8 cellular contexts compared by ENCODE assay signal in genomic region chr4:150297861-150298474, GRCh38.
A peak's percentile ranks its signal among the peaks of the same experiment; 100 is the strongest.
DNase-seq lines count a peak whose midpoint lies in the region; ATAC-seq and TF ChIP-seq lines count a peak whose summit lies in the region.

No MANE protein-coding gene starts in this region.

- no peak overlapping the region for H3K4me2 ChIP-seq in neuronal stem cell (ENCODE audit: insufficient read depth, low read length, poor library complexity, severe bottlenecking)

- H3K14ac ChIP-seq in neuronal stem cell (ENCODE audit: low read length) = no peak overlapping the region

- no peak overlapping the region for H2BK15ac ChIP-seq in neuronal stem cell (ENCODE audit: low read length)

- H2AFZ ChIP-seq in neuronal stem cell (ENCODE audit: low read length) = no peak overlapping the region

- H2BK5ac ChIP-seq in neuronal stem cell (ENCODE audit: low read length) = no peak overlapping the region

- H3K9me3 ChIP-seq in SJCRH30 (replicated peaks) (no peaks in the 10 kb centered on the region), endodermal cell (ENCODE audit: control insufficient read depth, low read length) (no peaks in the 10 kb centered on the region), neuronal stem cell (replicated peaks in 1 of 2; ENCODE audit: control insufficient read depth in 2 of 2, insufficient read depth in 1 of 2, low read depth in 1 of 2, low read length in 2 of 2) (no peaks in the 10 kb centered on the region)

- H3K27me3 ChIP-seq in SJCRH30 (no peaks in the 10 kb centered on the region), endodermal cell (ENCODE audit: control insufficient read depth, insufficient read depth, low read length, poor library complexity, severe bottlenecking) (no peaks in the 10 kb centered on the region), neuronal stem cell (ENCODE audit: control insufficient read depth in 3 of 3, insufficient read depth in 3 of 3, low read depth in 1 of 3, low read length in 3 of 3) (no peaks in the 10 kb centered on the region)

- no peak overlapping the region for H3K4ac ChIP-seq in neuronal stem cell (ENCODE audit: low read length)

- DNase-seq in NCI-H345 (lab: John Stamatoyannopoulos, UW) (peak; percentile 1), NCI-H345 treated with DMSO at 0.1 percent for 48 hours (lab: John Stamatoyannopoulos, UW; ENCODE audit: unreplicated experiment) (no peak), SJCRH30 (peak; percentile 23 to 56), endodermal cell (peak; percentile 70), neuronal stem cell (ENCODE audit: low spot score) (peak; percentile 43), GM19240 (ENCODE audit: insufficient read length, low spot score) (no peak)

- no peaks in the 10 kb centered on the region for H3K79me1 ChIP-seq in neuronal stem cell (ENCODE audit: low read depth, low read length)

- no peaks in the 10 kb centered on the region for H3K36me3 Mint-ChIP-seq in endodermal cell (ENCODE audit: low read depth)

- H3K18ac ChIP-seq in neuronal stem cell (ENCODE audit: low read length) = no peak overlapping the region

- peak; percentile 42 for ATAC-seq in HG03565 (IDR thresholded peaks at IDR 0.05; ENCODE audit: unreplicated experiment)
- ATAC-seq in HG03039 (IDR thresholded peaks at IDR 0.05; ENCODE audit: unreplicated experiment) = no peak

- no peak overlapping the region for H4K8ac ChIP-seq in neuronal stem cell (ENCODE audit: low read depth, low read length)

- no peak overlapping the region for H2BK120ac ChIP-seq in neuronal stem cell (ENCODE audit: low read depth, low read length)

- no peaks in the 10 kb centered on the region for H3K27me3 Mint-ChIP-seq in endodermal cell (ENCODE audit: insufficient read depth)

- no peaks in the 10 kb centered on the region for H3K9me3 Mint-ChIP-seq in endodermal cell

- no peak overlapping the region for H3K4me3 Mint-ChIP-seq in endodermal cell

- H2BK12ac ChIP-seq in neuronal stem cell (ENCODE audit: low read length) = no peak overlapping the region

- WGBS in endodermal cell (ENCODE audit: insufficient coverage in 1 of 2, insufficient read length in 1 of 2), 2 experiments = 95 to 100% methylated on average over 1 of the region's 1 CpG
- no CpG with 5 or more reads among the region's 1 CpG for WGBS in neuronal stem cell (ENCODE audit: extremely low coverage in 2 of 2, insufficient read length in 2 of 2, insufficient replicate concordance in 1 of 2), 2 donors

- peak; percentile 85 for TF ChIP-seq CTCF in endodermal cell (conservative IDR thresholded peaks at IDR 0.05)

- no peak overlapping the region for H3K9ac ChIP-seq in endodermal cell (ENCODE audit: extremely low read depth, low read length, poor library complexity, severe bottlenecking)
- no peak overlapping the region for H3K9ac ChIP-seq in neuronal stem cell (ENCODE audit: low read depth, low read length, poor library complexity)

- H3K23ac ChIP-seq in neuronal stem cell (ENCODE audit: low read depth, low read length, poor library complexity) = no peak overlapping the region

- no peak overlapping the region for H3K4me3 ChIP-seq in SJCRH30
- H3K4me3 ChIP-seq in endodermal cell (ENCODE audit: low read length) = no peak overlapping the region
- no peak overlapping the region for H3K4me3 ChIP-seq in neuronal stem cell (ENCODE audit: low read length in 2 of 2)

- H4K91ac ChIP-seq in neuronal stem cell (ENCODE audit: low read depth, low read length, poor library complexity) = no peak overlapping the region

- H3K36me3 ChIP-seq in SJCRH30 (no peaks in the 10 kb centered on the region), endodermal cell (ENCODE audit: control insufficient read depth, insufficient read depth, low read length) (no peaks in the 10 kb centered on the region), neuronal stem cell (replicated peaks in 1 of 2; ENCODE audit: control insufficient read depth in 2 of 2, insufficient read depth in 2 of 2, low read length in 2 of 2) (no peaks in the 10 kb centered on the region)

- no peak overlapping the region for H3K27ac Mint-ChIP-seq in endodermal cell

- H3K27ac ChIP-seq in SJCRH30 (no peak overlapping the region), endodermal cell (ENCODE audit: low read depth, low read length) (no peak overlapping the region), neuronal stem cell (replicated peaks; ENCODE audit: low read length) (no peak overlapping the region)

- H3K4me1 Mint-ChIP-seq in endodermal cell = no peaks in the 10 kb centered on the region

- H3K4me1 ChIP-seq in SJCRH30 (no peaks in the 10 kb centered on the region), endodermal cell (ENCODE audit: control insufficient read depth, insufficient read depth, low read length) (no peaks in the 10 kb centered on the region), neuronal stem cell (ENCODE audit: control insufficient read depth in 2 of 2, insufficient read depth in 1 of 2, low read depth in 1 of 2, low read length in 2 of 2) (no peaks in the 10 kb centered on the region)

- no peak overlapping the region for H2AK5ac ChIP-seq in neuronal stem cell (ENCODE audit: low read depth, low read length)

Comparison
In these comparisons a context has a peak if more than half of its experiments do, and no peak if none do; other contexts are left out.
1. DNase-seq: peak in NCI-H345 (single experiment), SJCRH30 (2 of 2), endodermal cell (single experiment) and neuronal stem cell (single experiment); none in NCI-H345 treated with DMSO at 0.1 percent for 48 hours (single experiment) and GM19240 (single experiment).